14 cellular contexts compared by ENCODE assay signal in the genomic region with DNA sequence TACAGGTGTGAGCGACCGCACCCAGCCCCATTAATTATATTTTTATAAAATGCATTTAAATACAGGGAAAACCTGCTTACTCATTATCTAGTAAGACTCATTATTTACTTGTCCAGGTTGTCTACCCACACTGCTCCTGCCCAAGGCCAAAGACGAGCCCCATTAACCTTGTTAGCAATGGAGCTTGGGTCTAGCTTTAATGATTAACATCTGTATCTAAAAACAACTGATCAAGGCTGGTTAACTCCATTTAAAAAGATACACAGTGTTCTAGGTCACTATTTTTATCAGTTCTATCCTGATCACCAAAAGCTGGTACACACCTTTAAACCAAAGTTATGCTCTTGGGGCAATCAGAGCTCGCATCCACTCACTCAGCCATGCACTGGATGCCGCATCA. TPM values are rescaled to one million over a fixed set of nuclear protein-coding genes. Genes with fewer than 3 reads are reported as not detected.
DNase-seq lines count a peak whose midpoint lies in the region; ATAC-seq and TF ChIP-seq lines count a peak whose summit lies in the region.
"Had no signal": no experiment of that assay in that cellular context is flagged by ENCODE, and none has a peak within 500 bp of the region (broad histone marks: within the 10 kb centered on the region; RNA-seq: fewer than 3 reads in every experiment).

No MANE protein-coding gene starts in this region.

- H3K4me1 ChIP-seq in GM23338 (ENCODE audit: insufficient read depth), result peaks cover 28% of the 10 kb centered on the region
- peaks cover 18 to 63% of the 10 kb centered on the region in 2 donors for H3K4me1 ChIP-seq in adrenal gland (replicated peaks in 1 of 2)
- H3K4me1 ChIP-seq in gastrocnemius medialis, result peaks cover 5 to 6% of the 10 kb centered on the region in 2 donors
- no peaks in the 10 kb centered on the region for H3K4me1 ChIP-seq in thyroid gland

- intact Hi-C loops in adrenal gland (cut with DNase I), result no loop called here
- intact Hi-C loops in gastrocnemius medialis (cut with DNase I; ENCODE audit: low total_unique reads), result no loop called here
- intact Hi-C loops in thyroid gland (cut with DNase I), result no loop called here

- peaks cover 31% of the 10 kb centered on the region for H3F3A ChIP-seq in GM23338 (replicated peaks; ENCODE audit: low read depth)

- H3K4me3 ChIP-seq in GM23338 (peak overlapping the region; percentile 14; the same call in 1 of the 2 replicates), adrenal gland (no peak overlapping the region), gastrocnemius medialis (no peak overlapping the region), thyroid gland (replicated peaks in 1 of 3) (no peak overlapping the region)

- no peak for TF ChIP-seq POLR2A in adrenal gland (IDR thresholded peaks at IDR 0.05)
- no peak for TF ChIP-seq POLR2A in gastrocnemius medialis (IDR thresholded peaks at IDR 0.05)
- no peak for TF ChIP-seq POLR2A in thyroid gland (IDR thresholded peaks at IDR 0.05)

- H3K27ac Mint-ChIP-seq in GM23338, result 0 out of 2 replicates have a peak overlapping the region, but pooled peaks have one; percentile 65
- H3K27ac Mint-ChIP-seq: activated CD4-positive, alpha-beta T cell treated with anti-CD3 and anti-CD28 coated beads, Interleukin-2, amount 10 ng/mL, durations not matched to agents 7 days and 5 days; activated T-helper 2 cell treated with anti-CD3 and anti-CD28 coated beads, Interferon-gamma antibody, Interleukin-2, Interleukin-4, amounts not matched to agents 10 μg/mL and 5 μg/mL and 100 μg/mL, durations not matched to agents 14 hours and 24 hours and 36 hours had no signal

- peaks cover 71% of the 10 kb centered on the region for H3K36me3 Mint-ChIP-seq in GM23338 (ENCODE audit: low read depth)

- no peaks in the 10 kb centered on the region for H3K9me3 ChIP-seq in adrenal gland (replicated peaks in 1 of 3)
- no peaks in the 10 kb centered on the region for H3K9me3 ChIP-seq in gastrocnemius medialis
- H3K9me3 ChIP-seq in thyroid gland, result no peaks in the 10 kb centered on the region
- H3K9me3 ChIP-seq: right atrium auricular region had no signal

- TF ChIP-seq CTCF in GM23338 (conservative IDR thresholded peaks at IDR 0.05; ENCODE audit: low read depth in 2 of 2) (no peak), adrenal gland (IDR thresholded peaks at IDR 0.05) (no peak), gastrocnemius medialis (IDR thresholded peaks at IDR 0.05 in 4 of 5, conservative IDR thresholded peaks at IDR 0.05 in 1 of 5) (no peak), thyroid gland (IDR thresholded peaks at IDR 0.05) (no peak), GM20000 (IDR thresholded peaks at IDR 0.05; ENCODE audit: extremely low read depth, missing control alignments) (no peak)

- H3K9me3 Mint-ChIP-seq in GM23338, result no peaks in the 10 kb centered on the region
- H3K9me3 Mint-ChIP-seq: activated CD4-positive, alpha-beta T cell treated with anti-CD3 and anti-CD28 coated beads, Interleukin-2, amount 10 ng/mL, durations not matched to agents 7 days and 5 days; activated T-helper 2 cell treated with anti-CD3 and anti-CD28 coated beads, Interferon-gamma antibody, Interleukin-2, Interleukin-4, amounts not matched to agents 10 μg/mL and 5 μg/mL and 100 μg/mL, durations not matched to agents 14 hours and 24 hours and 36 hours; CD14-positive monocyte had no signal

- no peaks in the 10 kb centered on the region for H3K27me3 Mint-ChIP-seq in GM23338 (ENCODE audit: insufficient read depth, low read depth, poor library complexity)
- H3K27me3 Mint-ChIP-seq: activated CD4-positive, alpha-beta T cell treated with anti-CD3 and anti-CD28 coated beads, Interleukin-2, amount 10 ng/mL, durations not matched to agents 7 days and 5 days had no signal

- H3K4me1 Mint-ChIP-seq in GM23338, result peaks cover 24% of the 10 kb centered on the region
- H3K4me1 Mint-ChIP-seq: CD14-positive monocyte had no signal

- ATAC-seq in GM23338 (no peak), gastrocnemius medialis (no peak)

- in situ Hi-C loops in gastrocnemius medialis (cut with MboI; ENCODE audit: low sequenced_read_pairs in 4 of 4), result no loop called here

- H3K27ac ChIP-seq in GM23338 (ENCODE audit: low read depth), result peak overlapping the region; percentile 39
- H3K27ac ChIP-seq in adrenal gland, result peak overlapping the region in 3 of 5 donors; percentile 5 to 84 (median 59)
- peak overlapping the region in 3 of 4 donors; percentile 11 to 69 (median 29) for H3K27ac ChIP-seq in gastrocnemius medialis
- H3K27ac ChIP-seq in thyroid gland, result no peak overlapping the region

- H3K4me3 Mint-ChIP-seq in GM23338, result no peak overlapping the region
- H3K4me3 Mint-ChIP-seq: activated CD4-positive, alpha-beta T cell treated with anti-CD3 and anti-CD28 coated beads, Interleukin-2, amount 10 ng/mL, durations not matched to agents 7 days and 5 days; CD14-positive monocyte had no signal

- H3K9me2 ChIP-seq in GM23338 (ENCODE audit: insufficient read depth), result no peaks in the 10 kb centered on the region

- 83 to 89% (median 84%) methylated on average over 5 of the region's 5 CpGs for WGBS in adrenal gland, 4 donors
- 97% methylated on average over 5 of the region's 5 CpGs for WGBS in thyroid gland, 2 donors

- no peak overlapping the region for H2AFZ ChIP-seq in GM23338

- no peaks in the 10 kb centered on the region for H3K27me3 ChIP-seq in GM23338 (ENCODE audit: insufficient read depth)
- no peaks in the 10 kb centered on the region for H3K27me3 ChIP-seq in adrenal gland
- no peaks in the 10 kb centered on the region for H3K27me3 ChIP-seq in gastrocnemius medialis
- H3K27me3 ChIP-seq in thyroid gland, result no peaks in the 10 kb centered on the region
- H3K27me3 ChIP-seq: right atrium auricular region had no signal

- H3K79me2 ChIP-seq in GM23338 (replicated peaks; ENCODE audit: insufficient read depth), result peaks cover 84% of the 10 kb centered on the region

- peak overlapping the region; percentile 62 for H3K4me2 ChIP-seq in GM23338

- H3K36me3 ChIP-seq in GM23338 (ENCODE audit: insufficient read depth) (peaks cover 46% of the 10 kb centered on the region), adrenal gland (replicated peaks in 1 of 2) (peaks cover 0 to 77% of the 10 kb centered on the region in 2 donors), gastrocnemius medialis (peaks cover 0 to 41% of the 10 kb centered on the region in 2 donors), thyroid gland (peaks cover 41 to 42% of the 10 kb centered on the region in 2 donors)

- H4K20me1 ChIP-seq in GM23338 (replicated peaks; ENCODE audit: insufficient read depth), result peaks cover 74% of the 10 kb centered on the region

- DNase-seq in GM23338 (ENCODE audit: low spot score) (no peak), adrenal gland (no peak), kidney glomerular epithelial cell (lab: John Stamatoyannopoulos, UW) (peak; percentile 25), gastrocnemius medialis (no peak), thyroid gland (no peak), iPS-NIHi7 (ENCODE audit: extremely low spot score) (no peak), GM20000 (ENCODE audit: low spot score) (no peak), iPS-NIHi11 (ENCODE audit: low spot score) (no peak)
- DNase-seq: activated CD4-positive, alpha-beta T cell treated with anti-CD3 and anti-CD28 coated beads, Interleukin-2, amount 10 ng/mL, durations not matched to agents 7 days and 5 days; stimulated activated CD4-positive, alpha-beta T cell treated with anti-CD3 and anti-CD28 coated beads, Interleukin-4, amount 100 ng/mL, for 4 hours; stimulated activated naive CD4-positive, alpha-beta T cell had no signal

TF ChIP-seq in GM23338, 12 proteins besides CTCF, POLR2A, EP300 and RAD21:
- TF ChIP-seq CREB1 (CRISPR knock-in tag; IDR thresholded peaks at IDR 0.05; ENCODE audit: low read depth), result no peak

RNA-seq across cellular contexts. Expression of a gene that starts 10.4 kb away (rescaled TPM):
- total RNA-seq in GM23338 (2014; rRNA removed; shearing (Covaris generic)), result 43.1 and 45.1 TPM in 2 replicates
- polyA plus RNA-seq in GM23338 (2016; fragmentation: Nextera tagmentation; extraction: Ambion mirVana) (14.8 and 15.1 TPM in 2 replicates), adrenal gland (10 to 100 TPM; 14.0 to 29.9 (median 15.7) TPM)
- total RNA-seq in adrenal gland (10 to 100 TPM; 21.5 to 78.7 (median 36.3) TPM), gastrocnemius medialis (10 to 100 TPM; 13.2 to 33.1 (median 19.4) TPM), thyroid gland (10 to 100 TPM; 21.6 to 32.2 (median 31.7) TPM)

RNA-seq across cellular contexts. Expression of a gene that starts 20.9 kb away (rescaled TPM):
- 94.1 and 97.0 TPM in 2 replicates for total RNA-seq in GM23338 (2014; rRNA removed; shearing (Covaris generic))
- 85.3 and 97.4 TPM in 2 replicates for polyA plus RNA-seq in GM23338 (2016; fragmentation: Nextera tagmentation; extraction: Ambion mirVana)
- 100 to 1,000 TPM in 4 of 8 donors, 10 to 100 TPM in 4; 44.9 to 130 (median 98.4) TPM for total RNA-seq in adrenal gland
- 100 to 1,000 TPM in 2 of 3 donors, 10 to 100 TPM in 1; 67.2 to 185 (median 182) TPM for polyA plus RNA-seq in adrenal gland
- total RNA-seq in gastrocnemius medialis, result 10 to 100 TPM; 16.9 to 31.8 (median 22.0) TPM
- 100 to 1,000 TPM in 2 of 4 donors, 10 to 100 TPM in 2; 64.3 to 145 (median 93.0) TPM for total RNA-seq in thyroid gland

RNA-seq across cellular contexts. Expression of a gene that starts 33.5 kb away (rescaled TPM):
- 29.2 and 33.3 TPM in 2 replicates for total RNA-seq in GM23338 (2014; rRNA removed; shearing (Covaris generic))
- 7.5 and 8.3 TPM in 2 replicates for polyA plus RNA-seq in GM23338 (2016; fragmentation: Nextera tagmentation; extraction: Ambion mirVana)
- 1 to 10 TPM in 5 of 8 donors, under 1 TPM in 3; 0.78 to 3.9 (median 1.3) TPM for total RNA-seq in adrenal gland
- 10 to 100 TPM in 1 of 3 donors, 1 to 10 TPM in 2; 1.4 to 23.5 (median 4.4) TPM for polyA plus RNA-seq in adrenal gland
- under 1 TPM in 3 of 4 donors, not detected in 1; 0.02 to 0.25 (median 0.05) TPM for total RNA-seq in gastrocnemius medialis
- total RNA-seq in thyroid gland, result 1 to 10 TPM in 2 of 4 donors, under 1 TPM in 2; 0.54 to 1.7 (median 1.0) TPM
- polyA plus RNA-seq: CD14-positive monocyte had no signal

Comparison
In these comparisons a context has a peak if more than half of its experiments do, and no peak if none do; other contexts are left out.
1. H3K27ac ChIP-seq: peak in GM23338 (single experiment), adrenal gland (3 of 5) and gastrocnemius medialis (3 of 4); none in thyroid gland (0 of 3).